32 cellular contexts compared by ENCODE assay signal in genomic region chr12:98970210-98970609, GRCh38.
"Had no signal": no experiment of that assay in that cellular context is flagged by ENCODE, and none has a peak within 500 bp of the region (broad histone marks: within the 10 kb centered on the region; RNA-seq: fewer than 3 reads in every experiment).

No MANE protein-coding gene starts in this region.

- H3K9me3 ChIP-seq: ascending aorta, breast epithelium had no signal

- H3K36me3 ChIP-seq: ascending aorta, brain microvascular endothelial cell, breast epithelium had no signal

- H3K4me1 ChIP-seq: ascending aorta, breast epithelium had no signal

- H3K27me3 ChIP-seq: ascending aorta, brain microvascular endothelial cell, breast epithelium had no signal

- DNase-seq: activated B cell treated with CpG ODN at 0.5 μM for 24 hours; activated CD4-positive, alpha-beta memory T cell treated with anti-CD3 and anti-CD28 coated beads for 36 hours; activated CD4-positive, alpha-beta T cell treated with anti-CD3 and anti-CD28 coated beads for 4 hours; activated CD4-positive, alpha-beta T cell treated with anti-CD3 and anti-CD28 coated beads, Interleukin-2, amount 10 ng/mL, durations not matched to agents 24 days and 14 days; activated CD4-positive, alpha-beta T cell treated with anti-CD3 and anti-CD28 coated beads, Interleukin-2, amount 50 U/mL, for 1 hour; activated CD4-positive, alpha-beta T cell treated with anti-CD3 and anti-CD28 coated beads, Interleukin-2, amount 50 U/mL, for 4 hours; activated CD4-positive, CD25-positive, alpha-beta regulatory T cell treated with anti-CD3 and anti-CD28 coated beads, Interleukin-2, amount 50 U/mL, for 72 hours; activated CD8-positive, alpha-beta memory T cell treated with anti-CD3 and anti-CD28 coated beads, Interleukin-2, amount 50 U/mL, for 4 hours; activated CD8-positive, alpha-beta T cell treated with anti-CD3 and anti-CD28 coated beads for 36 hours; activated effector memory CD4-positive, alpha-beta T cell treated with anti-CD3 and anti-CD28 coated beads, Interleukin-2, amount 50 U/mL, for 16 hours; activated gamma-delta T cell treated with Interleukin-2 at 50 U/mL for 16 hours; activated naive CD4-positive, alpha-beta T cell; activated naive CD4-positive, alpha-beta T cell treated with anti-CD3 and anti-CD28 coated beads for 36 hours; activated naive CD4-positive, alpha-beta T cell treated with anti-CD3 and anti-CD28 coated beads, Interleukin-2, amount 50 U/mL, for 16 hours; activated naive CD8-positive, alpha-beta T cell treated with anti-CD3 and anti-CD28 coated beads for 36 hours; activated T-cell treated with anti-CD3 and anti-CD28 coated beads for 4 hours; activated T-cell treated with anti-CD3 and anti-CD28 coated beads, Interleukin-2, amount 50 U/mL, for 1 hour; activated T-cell treated with anti-CD3 and anti-CD28 coated beads, Interleukin-2, amount 50 U/mL, for 4 hours; activated T-cell treated with anti-CD3 and anti-CD28 coated beads, Interleukin-2, amount 50 U/mL, for 72 hours; amygdala; anterior cingulate cortex; brain microvascular endothelial cell; cerebellar nuclear complex; SW 1271; T-helper 1 cell; T-helper 2 cell; T-helper 9 cell had no signal

- H3K4me3 ChIP-seq: ascending aorta, breast epithelium had no signal

- ATAC-seq: activated CD8-positive, alpha-beta T cell treated with anti-CD3 and anti-CD28 coated beads for 36 hours; activated naive CD4-positive, alpha-beta T cell treated with anti-CD3 and anti-CD28 coated beads, Interleukin-2, amount 50 U/mL, for 72 hours; activated T-cell treated with anti-CD3 and anti-CD28 coated beads, Interleukin-2, amount 50 U/mL, for 4 hours; activated T-cell treated with anti-CD3 and anti-CD28 coated beads, Interleukin-2, amount 50 U/mL, for 72 hours; activated T-helper 17 cell treated with anti-CD3 and anti-CD28 coated beads, Interleukin-2, amount 50 U/mL, for 72 hours had no signal

- H3K27ac ChIP-seq: ascending aorta, brain microvascular endothelial cell, breast epithelium, VCaP had no signal
